ENCODE assay signal across 8 cellular contexts in the genomic region with DNA sequence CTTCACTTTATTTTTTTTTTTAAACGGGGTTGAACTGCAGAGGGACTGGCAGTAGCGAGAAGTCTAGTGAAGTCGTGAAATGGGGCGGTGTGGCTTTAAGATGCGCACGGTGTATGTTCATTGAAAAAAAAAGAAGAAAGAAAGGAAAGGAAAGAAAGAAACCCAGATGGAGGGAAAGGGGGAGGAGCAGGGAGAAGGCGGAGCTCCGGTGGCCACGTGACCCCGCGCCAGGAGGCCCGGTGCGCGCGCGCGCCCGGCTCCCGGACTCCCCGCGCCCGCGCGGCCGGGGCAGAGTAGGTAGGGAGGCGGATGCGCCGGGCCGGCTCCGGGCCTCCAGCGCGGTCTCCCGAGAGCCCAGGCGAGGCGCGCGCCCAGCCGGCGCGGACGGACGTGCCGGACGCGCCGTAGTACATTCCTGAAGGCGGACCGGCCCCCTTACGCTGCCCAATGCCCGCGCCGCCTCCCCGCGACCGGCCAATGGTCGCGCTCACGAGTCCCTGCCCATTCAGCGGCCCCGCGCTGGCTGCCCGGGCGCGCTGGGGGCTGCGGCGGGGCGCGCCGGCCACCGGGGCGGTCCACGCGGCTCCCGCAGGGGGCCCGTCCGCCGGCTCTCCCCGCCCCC. TPM values are rescaled to one million over a fixed set of nuclear protein-coding genes. Genes with fewer than 3 reads are reported as not detected.
A peak's percentile ranks its signal among the peaks of the same experiment; 100 is the strongest.
DNase-seq lines count a peak whose midpoint lies in the region; ATAC-seq and TF ChIP-seq lines count a peak whose summit lies in the region.

No MANE protein-coding gene starts in this region.

- in situ Hi-C loops in brain microvascular endothelial cell (cut with HindIII; ENCODE audit: low pct_ligation_motif_present, low sequenced_read_pairs) = no loop called here

- H3K27me3 ChIP-seq in brain microvascular endothelial cell (replicated peaks) = no peaks in the 10 kb centered on the region

- peak overlapping the region; percentile 25 for H3K27ac ChIP-seq in brain microvascular endothelial cell

- intact Hi-C loops in sciatic nerve (cut with DNase I) = no loop called here

- no peaks in the 10 kb centered on the region for H3K36me3 ChIP-seq in brain microvascular endothelial cell (replicated peaks)

- no peak for TF ChIP-seq CTCF in brain microvascular endothelial cell (IDR thresholded peaks at IDR 0.05; ENCODE audit: low read depth, low read length, missing control alignments)

- H3K4me3 ChIP-seq in brain microvascular endothelial cell (ENCODE audit: low read depth, low read length) (peak overlapping the region; percentile 77), iPS-11a (ENCODE audit: low read depth, low read length) (peak overlapping the region; percentile 58)

- ATAC-seq in HG02981 (IDR thresholded peaks at IDR 0.05; ENCODE audit: unreplicated experiment) (peak; percentile 35), sciatic nerve (peak; percentile 71)

- peak; percentile 77 for DNase-seq in NK-92 treated with Interleukin-12 subunit alpha and Interleukin-12 subunit beta, amount 100 ng/mL, for 24 hours (lab: John Stamatoyannopoulos, UW)
- DNase-seq in NK-92 (lab: John Stamatoyannopoulos, UW; ENCODE audit: unreplicated experiment) (no peak), NCI-H2081 treated with DMSO at 0.1 percent for 48 hours (lab: John Stamatoyannopoulos, UW) (peak; percentile 76), UCSD-AML1 (lab: John Stamatoyannopoulos, UW; ENCODE audit: unreplicated experiment) (peak; percentile 91), brain microvascular endothelial cell (peak; percentile 90), sciatic nerve (ENCODE audit: low spot score) (peak; percentile 92)

RNA-seq across cellular contexts. Expression of gene PTCH1, which starts 6.0 kb away (rescaled TPM):
- total RNA-seq in sciatic nerve = 136 TPM
